In genomic region chr3:171417813-171418212, GRCh38 we compare ENCODE assay signal across 12 cellular contexts. TPM values are rescaled to one million over a fixed set of nuclear protein-coding genes. Genes with fewer than 3 reads are reported as not detected.
A peak's percentile ranks its signal among the peaks of the same experiment; 100 is the strongest.
DNase-seq lines count a peak whose midpoint lies in the region; ATAC-seq and TF ChIP-seq lines count a peak whose summit lies in the region.
"Had no signal": no experiment of that assay in that cellular context is flagged by ENCODE, and none has a peak within 500 bp of the region (broad histone marks: within the 10 kb centered on the region; RNA-seq: fewer than 3 reads in every experiment).

No MANE protein-coding gene starts in this region.

- H3K9ac ChIP-seq in smooth muscle cell (ENCODE audit: low read depth): peak overlapping the region; percentile 46

- no peaks in the 10 kb centered on the region for H3K36me3 ChIP-seq in smooth muscle cell (ENCODE audit: low read depth)

- H3K4me2 ChIP-seq in smooth muscle cell: peak overlapping the region; percentile 69

- H3K79me2 ChIP-seq in smooth muscle cell (ENCODE audit: low read depth): peaks cover 15% of the 10 kb centered on the region

- DNase-seq in HCEC 1CT (peak; percentile 94), astrocyte of the spinal cord (ENCODE audit: low read depth, low spot score) (peak; percentile 88), hepatic stellate cell (ENCODE audit: low spot score) (peak; percentile 68), smooth muscle cell (lab: John Stamatoyannopoulos, UW; ENCODE audit: unreplicated experiment) (no peak), NCI-H1417 (lab: John Stamatoyannopoulos, UW) (no peak), NCI-H187 treated with DMSO at 0.1 percent for 48 hours (lab: John Stamatoyannopoulos, UW) (no peak)
- DNase-seq in stimulated activated effector memory CD8-positive, alpha-beta T cell treated with anti-CD3 and anti-CD28 coated beads, Interleukin-12 subunit alpha, Interleukin-12 subunit beta, amount 100 ng/mL, for 72 hours (ENCODE audit: low spot score in 2 of 2): no peak
- DNase-seq: DMS79 treated with DMSO at 0.1 percent for 48 hours; left cardiac atrium; NCI-H1417 treated with DMSO at 0.1 percent for 48 hours; stimulated activated CD4-positive, alpha-beta T cell treated with anti-CD3 and anti-CD28 coated beads, Interleukin-12 subunit alpha, Interleukin-12 subunit beta, amount 100 ng/mL, for 4 hours had no signal

- H3K4me1 ChIP-seq in smooth muscle cell (ENCODE audit: low read depth): no peaks in the 10 kb centered on the region

- no peak overlapping the region for H2AFZ ChIP-seq in smooth muscle cell (ENCODE audit: low read depth)

- peak overlapping the region; percentile 86 for H3K27ac ChIP-seq in smooth muscle cell (ENCODE audit: low read depth)

- in situ Hi-C loops in astrocyte of the spinal cord (cut with HindIII; ENCODE audit: low sequenced_read_pairs): no loop called here

- no peak for ATAC-seq in HG03095 (IDR thresholded peaks at IDR 0.05; ENCODE audit: unreplicated experiment)
- ATAC-seq in stimulated activated effector memory CD8-positive, alpha-beta T cell treated with anti-CD3 and anti-CD28 coated beads, Interleukin-12 subunit alpha, Interleukin-12 subunit beta, amount 100 ng/mL, for 72 hours: no peak

- H3K4me3 ChIP-seq in astrocyte of the spinal cord (ENCODE audit: low read depth, low read length) (no peak overlapping the region), smooth muscle cell (no peak overlapping the region)

- H3K27ac Mint-ChIP-seq in stimulated activated effector memory CD8-positive, alpha-beta T cell treated with anti-CD3 and anti-CD28 coated beads, Interleukin-12 subunit alpha, Interleukin-12 subunit beta, amount 100 ng/mL, for 72 hours: no peak overlapping the region

- peaks cover 33% of the 10 kb centered on the region for H3K4me1 Mint-ChIP-seq in stimulated activated effector memory CD8-positive, alpha-beta T cell treated with anti-CD3 and anti-CD28 coated beads, Interleukin-12 subunit alpha, Interleukin-12 subunit beta, amount 100 ng/mL, for 72 hours

- H3K9me3 ChIP-seq in smooth muscle cell (replicated peaks; ENCODE audit: low read depth): no peaks in the 10 kb centered on the region

- H3K36me3 Mint-ChIP-seq in stimulated activated effector memory CD8-positive, alpha-beta T cell treated with anti-CD3 and anti-CD28 coated beads, Interleukin-12 subunit alpha, Interleukin-12 subunit beta, amount 100 ng/mL, for 72 hours: no peaks in the 10 kb centered on the region

- H3K4me3 Mint-ChIP-seq in stimulated activated effector memory CD8-positive, alpha-beta T cell treated with anti-CD3 and anti-CD28 coated beads, Interleukin-12 subunit alpha, Interleukin-12 subunit beta, amount 100 ng/mL, for 72 hours: no peak overlapping the region

- no peaks in the 10 kb centered on the region for H3F3A ChIP-seq in smooth muscle cell (ENCODE audit: low read depth)

- 23% methylated on average over 3 of the region's 3 CpGs for WGBS in smooth muscle cell (ENCODE audit: low lambda C conversion rate)

- H4K20me1 ChIP-seq in smooth muscle cell (ENCODE audit: low read depth): peaks cover 7% of the 10 kb centered on the region

- TF ChIP-seq CTCF in astrocyte of the spinal cord (IDR thresholded peaks at IDR 0.05; ENCODE audit: low read depth, low read length) (no peak), smooth muscle cell (IDR thresholded peaks at IDR 0.05; ENCODE audit: borderline replicate concordance, insufficient read depth, poor library complexity, severe bottlenecking) (no peak)

- H3K9me3 Mint-ChIP-seq in stimulated activated effector memory CD8-positive, alpha-beta T cell treated with anti-CD3 and anti-CD28 coated beads, Interleukin-12 subunit alpha, Interleukin-12 subunit beta, amount 100 ng/mL, for 72 hours: no peaks in the 10 kb centered on the region

- no peaks in the 10 kb centered on the region for H3K27me3 ChIP-seq in smooth muscle cell (ENCODE audit: low read depth)

RNA-seq across cellular contexts. Expression of gene TNIK, which starts 42.4 kb away (rescaled TPM):
- 12.5 and 20.0 TPM in 2 replicates for total RNA-seq in smooth muscle cell
- polyA plus RNA-seq in smooth muscle cell: 10.1 and 10.4 TPM in 2 replicates

Comparison
In these comparisons a context has a peak if more than half of its experiments do, and no peak if none do; other contexts are left out.
1. DNase-seq: peak in HCEC 1CT (single experiment), astrocyte of the spinal cord (single experiment) and hepatic stellate cell (single experiment); none in smooth muscle cell (single experiment), NCI-H1417 (0 of 3), stimulated activated effector memory CD8-positive, alpha-beta T cell treated with anti-CD3 and anti-CD28 coated beads, Interleukin-12 subunit alpha, Interleukin-12 subunit beta, amount 100 ng/mL, for 72 hours (0 of 2) and NCI-H187 treated with DMSO at 0.1 percent for 48 hours (single experiment).